ENCODE assay signal across 1 cellular context in genomic region chr9:108086624-108087023, GRCh38.
TF ChIP-seq lines count a peak whose summit lies in the region.

No MANE protein-coding gene starts in this region.

TF ChIP-seq in H1, 55 proteins besides CTCF, POLR2A, EP300 and RAD21:
- TF ChIP-seq, protein P1, sequence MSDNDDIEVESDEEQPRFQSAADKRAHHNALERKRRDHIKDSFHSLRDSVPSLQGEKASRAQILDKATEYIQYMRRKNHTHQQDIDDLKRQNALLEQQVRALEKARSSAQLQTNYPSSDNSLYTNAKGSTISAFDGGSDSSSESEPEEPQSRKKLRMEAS (IDR thresholded peaks at IDR 0.05): 0 out of 2 replicates have a peak, but pooled peaks have one; percentile 25
- TF ChIP-seq, protein P2, sequence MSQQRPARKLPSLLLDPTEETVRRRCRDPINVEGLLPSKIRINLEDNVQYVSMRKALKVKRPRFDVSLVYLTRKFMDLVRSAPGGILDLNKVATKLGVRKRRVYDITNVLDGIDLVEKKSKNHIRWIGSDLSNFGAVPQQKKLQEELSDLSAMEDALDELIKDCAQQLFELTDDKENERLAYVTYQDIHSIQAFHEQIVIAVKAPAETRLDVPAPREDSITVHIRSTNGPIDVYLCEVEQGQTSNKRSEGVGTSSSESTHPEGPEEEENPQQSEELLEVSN (IDR thresholded peaks at IDR 0.05): peak; percentile 38; the same call in 1 of the 2 replicates
- no peak for TF ChIP-seq SIRT6 (IDR thresholded peaks at IDR 0.05; ENCODE audit: low read length)
